In the genomic region with DNA sequence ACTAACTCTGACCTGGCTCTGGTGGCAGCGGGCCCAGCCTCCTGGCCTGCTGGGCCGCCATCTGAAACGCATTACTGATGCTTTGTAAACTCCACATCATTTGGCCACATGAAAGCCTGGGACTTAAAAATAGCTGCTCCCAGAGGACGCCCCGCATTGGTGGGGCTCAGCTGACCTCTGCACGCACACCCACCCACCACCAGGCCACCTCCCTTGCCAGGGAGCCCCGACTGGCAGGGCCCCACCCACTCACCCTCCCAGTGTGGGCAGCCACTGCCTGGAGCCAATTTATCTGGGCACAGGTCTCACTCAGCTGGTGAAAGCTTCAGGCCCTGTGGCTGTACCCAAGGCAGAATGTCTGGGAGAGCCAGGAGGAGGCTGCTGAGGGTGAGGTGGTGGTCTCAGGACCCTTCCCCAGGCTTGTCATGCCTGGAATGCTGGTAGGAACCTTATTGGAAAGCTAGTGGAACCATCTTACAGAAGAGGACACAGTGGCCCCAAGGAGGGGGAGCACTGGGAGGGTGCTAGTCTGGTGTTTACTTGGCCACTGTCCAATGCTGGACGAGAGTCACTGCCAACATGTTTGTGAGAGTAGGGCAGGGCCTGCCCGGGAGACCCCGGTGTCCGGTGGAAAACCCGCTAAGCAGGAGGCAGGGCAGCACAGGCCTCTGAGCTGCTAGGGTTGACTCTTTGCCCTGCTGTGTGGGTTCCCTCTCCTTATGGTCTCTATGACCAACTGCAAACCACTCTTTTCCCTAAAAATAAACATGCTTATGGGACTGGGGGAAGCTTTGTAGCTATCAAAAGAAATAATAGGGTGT, we compare ENCODE assay signal across 9 cellular contexts. TPM values are rescaled to one million over a fixed set of nuclear protein-coding genes. Genes with fewer than 3 reads are reported as not detected.
DNase-seq lines count a peak whose midpoint lies in the region; ATAC-seq, FAIRE-seq and TF ChIP-seq lines count a peak whose summit lies in the region.
"Had no signal": no experiment of that assay in that cellular context is flagged by ENCODE, and none has a peak within 500 bp of the region (broad histone marks: within the 10 kb centered on the region; RNA-seq: fewer than 3 reads in every experiment).

No MANE protein-coding gene starts in this region.

- 43 to 45% methylated on average over 12 of the region's 12 CpGs for WGBS in pancreas, 2 donors

- H3K4me1 Mint-ChIP-seq in CD4-positive, alpha-beta T cell (ENCODE audit: low read depth) = peaks cover 98% of the 10 kb centered on the region

- H3K36me3 Mint-ChIP-seq in CD4-positive, alpha-beta T cell (ENCODE audit: low read depth) = peaks cover 99% of the 10 kb centered on the region

- no peaks in the 10 kb centered on the region for H3K27me3 Mint-ChIP-seq in CD4-positive, alpha-beta T cell

- POLR2A ChIA-PET in CD4-positive, alpha-beta T cell (lab: Charles Lee) = interaction anchor here (0.7 to 5.6 kb wide), 2 partner anchors 48 to 85 kb away, joined by 3 to 49 read pairs; no protein-coding TSS in a partner anchor

- H3K9me3 Mint-ChIP-seq in CD4-positive, alpha-beta T cell = no peaks in the 10 kb centered on the region

- H3K27me3 ChIP-seq in CD4-positive, alpha-beta T cell (ENCODE audit: control insufficient read depth, insufficient read depth, low read length) = no peaks in the 10 kb centered on the region
- H3K27me3 ChIP-seq in pancreas (no peaks in the 10 kb centered on the region), H7 (ENCODE audit: control insufficient read depth, insufficient read depth, low read length) (no peaks in the 10 kb centered on the region)

- peak overlapping the region; percentile 98 for H3K27ac Mint-ChIP-seq in CD4-positive, alpha-beta T cell

- CTCF ChIA-PET in CD4-positive, alpha-beta T cell (lab: Charles Lee) = interaction anchor here (2.6 to 4.9 kb wide), 3 partner anchors 15 to 86 kb away, joined by 11 to 32 read pairs (median 23); no protein-coding TSS in a partner anchor

- no peak for ATAC-seq in CD4-positive, alpha-beta T cell (ENCODE audit: poor library complexity)
- peak in 3 of 4 donors; percentile 12 to 49 (median 45) for ATAC-seq in pancreas
- no peak for ATAC-seq in GM18517 (IDR thresholded peaks at IDR 0.05; ENCODE audit: unreplicated experiment)
- no peak for ATAC-seq in HG03378 (IDR thresholded peaks at IDR 0.05; ENCODE audit: unreplicated experiment)

- intact Hi-C loops in CD4-positive, alpha-beta T cell (cut with DNase I, micrococcal nuclease) = no loop called here
- intact Hi-C loops in pancreas (cut with DNase I) = no loop called here

- TF ChIP-seq CTCF in CD4-positive, alpha-beta T cell (IDR thresholded peaks at IDR 0.05) = no peak
- TF ChIP-seq CTCF in epithelial cell of esophagus (IDR thresholded peaks at IDR 0.05; ENCODE audit: insufficient read depth, low read depth, low read length, missing control alignments) (no peak), pancreas (IDR thresholded peaks at IDR 0.05) (no peak)

- H3K4me3 Mint-ChIP-seq in CD4-positive, alpha-beta T cell = peak overlapping the region; percentile 95

- no peak for DNase-seq in CD4-positive, alpha-beta T cell
- peak; percentile 86 for DNase-seq in RPMI7951 (ENCODE audit: low read depth)
- DNase-seq in epithelial cell of esophagus (ENCODE audit: low read depth) = peak; percentile 39
- peak in 5 of 6 donors; percentile 36 to 68 (median 57) for DNase-seq in pancreas
- DNase-seq in H7 = no peak
- no peak for DNase-seq in islet precursor cell
- DNase-seq: stimulated activated CD4-positive, alpha-beta T cell treated with anti-CD3 and anti-CD28 coated beads, Interleukin-4, amount 100 ng/mL, for 24 hours had no signal

- no peak for FAIRE-seq in pancreas (lab: Jason Lieb, UNC)

- peak overlapping the region; percentile 96 for H3K27ac ChIP-seq in CD4-positive, alpha-beta T cell (ENCODE audit: low read depth, low read length)
- peak overlapping the region in 1 of 4 donors; percentile 9 for H3K27ac ChIP-seq in pancreas

- peaks cover 4 to 24% (median 16%) of the 10 kb centered on the region in 3 donors for H3K4me1 ChIP-seq in pancreas

- no peaks in the 10 kb centered on the region for H3K9me3 ChIP-seq in CD4-positive, alpha-beta T cell (ENCODE audit: control insufficient read depth, low read length)
- no peaks in the 10 kb centered on the region for H3K9me3 ChIP-seq in pancreas

- H3K4me3 ChIP-seq in epithelial cell of esophagus (ENCODE audit: low read length) (no peak overlapping the region), pancreas (no peak overlapping the region), H7 (ENCODE audit: insufficient read depth, low read depth, low read length) (no peak overlapping the region)

- H3K36me3 ChIP-seq in pancreas (no peaks in the 10 kb centered on the region), H7 (replicated peaks; ENCODE audit: control insufficient read depth, insufficient read depth, low read length) (no peaks in the 10 kb centered on the region; the same call in 1 of the 2 replicates)

RNA-seq across cellular contexts. Expression of gene TCF7, which starts 10.9 kb away (rescaled TPM):
- total RNA-seq in CD4-positive, alpha-beta T cell = 100 to 1,000 TPM; 480 to 493 TPM
- total RNA-seq in RPMI7951 (2014; rRNA removed; shearing (Covaris generic)) = 9.1 and 12.3 TPM in 2 replicates
- 10 to 100 TPM in 1 of 6 donors, 1 to 10 TPM in 5; 5.6 to 13.1 (median 7.7) TPM for total RNA-seq in pancreas
- 1 to 10 TPM; 1.9 to 4.6 TPM for polyA plus RNA-seq in pancreas
- 2.4 and 3.7 TPM in 2 replicates for total RNA-seq in H7 (2014; rRNA removed; shearing (Covaris generic))

RNA-seq across cellular contexts. Expression of gene SKP1, which starts 51.3 kb away (rescaled TPM):
- 100 to 1,000 TPM; 303 to 314 TPM for total RNA-seq in CD4-positive, alpha-beta T cell
- 357 and 366 TPM in 2 replicates for total RNA-seq in RPMI7951 (2014; rRNA removed; shearing (Covaris generic))
- total RNA-seq in pancreas = 100 to 1,000 TPM in 3 of 6 donors, 10 to 100 TPM in 3; 76.3 to 142 (median 97.6) TPM
- 100 to 1,000 TPM in 1 of 2 donors, 10 to 100 TPM in 1; 67.5 to 252 TPM for polyA plus RNA-seq in pancreas
- total RNA-seq in H7 (2014; rRNA removed; shearing (Covaris generic)) = 287 and 332 TPM in 2 replicates

Comparison
In these comparisons a context has a peak if more than half of its experiments do, and no peak if none do; other contexts are left out.
1. ATAC-seq: peak in pancreas (3 of 4); none in CD4-positive, alpha-beta T cell (single experiment), GM18517 (single experiment) and HG03378 (single experiment).
2. DNase-seq: peak in RPMI7951 (single experiment), epithelial cell of esophagus (single experiment) and pancreas (5 of 6); none in CD4-positive, alpha-beta T cell (0 of 10), H7 (single experiment) and islet precursor cell (single experiment).
3. RNA of gene TCF7, which starts 10.9 kb away (total RNA-seq): 480 to 493 TPM in CD4-positive, alpha-beta T cell; 9.1 to 12.3 TPM in RPMI7951, 5.6 to 13.1 TPM in pancreas and 2.4 to 3.7 TPM in H7; every median in the first group is over 10 times any median in the second.